Comparison of ENCODE assay signal across 17 cellular contexts in the genomic region with DNA sequence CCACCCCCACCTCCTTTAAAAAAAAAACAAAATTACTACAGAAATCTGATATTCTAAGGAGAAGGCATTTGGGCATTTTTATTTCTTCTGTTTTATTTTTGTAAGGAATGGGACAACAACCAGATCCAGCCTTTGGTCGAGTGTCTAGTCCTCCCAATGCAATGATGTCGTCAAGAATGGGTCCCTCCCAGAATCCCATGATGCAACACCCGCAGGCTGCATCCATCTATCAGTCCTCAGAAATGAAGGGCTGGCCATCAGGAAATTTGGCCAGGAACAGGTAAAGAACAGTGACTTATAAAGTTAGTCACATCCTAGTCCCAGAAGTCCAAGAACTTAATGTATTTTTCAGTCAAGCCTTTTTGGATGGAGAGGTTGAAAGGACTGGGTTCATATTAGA.
DNase-seq lines count a peak whose midpoint lies in the region; ATAC-seq, FAIRE-seq and TF ChIP-seq lines count a peak whose summit lies in the region.
"Had no signal": no experiment of that assay in that cellular context is flagged by ENCODE, and none has a peak within 500 bp of the region (broad histone marks: within the 10 kb centered on the region; RNA-seq: fewer than 3 reads in every experiment).

No MANE protein-coding gene starts in this region.

- H3K27ac Mint-ChIP-seq in activated CD4-positive, alpha-beta T cell treated with anti-CD3 and anti-CD28 coated beads for 36 hours, result peak overlapping the region; percentile 55
- H3K27ac Mint-ChIP-seq in activated CD4-positive, alpha-beta T cell treated with anti-CD3 and anti-CD28 coated beads, Interleukin-2, amount 10 ng/mL, durations not matched to agents 7 days and 5 days, result no peak overlapping the region
- H3K27ac Mint-ChIP-seq in endothelial cell (ENCODE audit: unreplicated experiment), result no peak overlapping the region

- no peak for TF ChIP-seq RAD21 in HepG2 (CRISPR knock-in tag; IDR thresholded peaks at IDR 0.05)

- BruUV-seq in HepG2 (replicated peaks; lab: Mats Ljungman, UMichigan), result no TSS peak

- no peak overlapping the region for H3K4me3 Mint-ChIP-seq in activated CD4-positive, alpha-beta T cell treated with anti-CD3 and anti-CD28 coated beads for 36 hours
- H3K4me3 Mint-ChIP-seq in activated CD4-positive, alpha-beta T cell treated with anti-CD3 and anti-CD28 coated beads, Interleukin-2, amount 10 ng/mL, durations not matched to agents 7 days and 5 days, result no peak overlapping the region
- H3K4me3 Mint-ChIP-seq in endothelial cell (ENCODE audit: unreplicated experiment), result peak overlapping the region; percentile 37
- H3K4me3 Mint-ChIP-seq: CD8-positive, alpha-beta memory T cell; H9 had no signal

- peaks cover 63% of the 10 kb centered on the region for H3K36me3 Mint-ChIP-seq in activated CD4-positive, alpha-beta T cell treated with anti-CD3 and anti-CD28 coated beads for 36 hours (ENCODE audit: low read depth)
- H3K36me3 Mint-ChIP-seq in activated CD4-positive, alpha-beta T cell treated with anti-CD3 and anti-CD28 coated beads, Interleukin-2, amount 10 ng/mL, durations not matched to agents 7 days and 5 days (ENCODE audit: low read depth), result peaks cover 52% of the 10 kb centered on the region
- H3K36me3 Mint-ChIP-seq in endothelial cell (ENCODE audit: low read depth, unreplicated experiment), result peaks cover 35% of the 10 kb centered on the region

- no peaks in the 10 kb centered on the region for H3K9me3 Mint-ChIP-seq in activated CD4-positive, alpha-beta T cell treated with anti-CD3 and anti-CD28 coated beads for 36 hours (ENCODE audit: low read depth)
- H3K9me3 Mint-ChIP-seq in activated CD4-positive, alpha-beta T cell treated with anti-CD3 and anti-CD28 coated beads, Interleukin-2, amount 10 ng/mL, durations not matched to agents 7 days and 5 days, result no peaks in the 10 kb centered on the region
- H3K9me3 Mint-ChIP-seq in endothelial cell (ENCODE audit: unreplicated experiment), result no peaks in the 10 kb centered on the region
- H3K9me3 Mint-ChIP-seq: CD8-positive, alpha-beta memory T cell; H9 had no signal

- no peaks in the 10 kb centered on the region for H3K27me3 Mint-ChIP-seq in activated CD4-positive, alpha-beta T cell treated with anti-CD3 and anti-CD28 coated beads for 36 hours
- no peaks in the 10 kb centered on the region for H3K27me3 Mint-ChIP-seq in activated CD4-positive, alpha-beta T cell treated with anti-CD3 and anti-CD28 coated beads, Interleukin-2, amount 10 ng/mL, durations not matched to agents 7 days and 5 days
- peaks cover 3% of the 10 kb centered on the region for H3K27me3 Mint-ChIP-seq in endothelial cell (ENCODE audit: unreplicated experiment)
- H3K27me3 Mint-ChIP-seq: CD8-positive, alpha-beta memory T cell had no signal

- H3K79me2 ChIP-seq in HepG2 (ENCODE audit: insufficient read depth, low read length), result no peaks in the 10 kb centered on the region

- no peaks in the 10 kb centered on the region for H3K4me1 Mint-ChIP-seq in activated CD4-positive, alpha-beta T cell treated with anti-CD3 and anti-CD28 coated beads for 36 hours
- H3K4me1 Mint-ChIP-seq in activated CD4-positive, alpha-beta T cell treated with anti-CD3 and anti-CD28 coated beads, Interleukin-2, amount 10 ng/mL, durations not matched to agents 7 days and 5 days, result no peaks in the 10 kb centered on the region
- H3K4me1 Mint-ChIP-seq in endothelial cell (ENCODE audit: unreplicated experiment), result peaks cover 23% of the 10 kb centered on the region
- H3K4me1 Mint-ChIP-seq: CD8-positive, alpha-beta memory T cell had no signal

- H3K4me2 ChIP-seq in HepG2 (ENCODE audit: low read depth, low read length), result no peak overlapping the region
- H3K4me2 ChIP-seq: BLaER1 had no signal

- H3K36me3 ChIP-seq in HepG2 (replicated peaks in 1 of 2; ENCODE audit: control insufficient read depth in 1 of 2, insufficient read depth in 2 of 2, low read length in 2 of 2) (peaks cover 30 to 85% of the 10 kb centered on the region in 2 experiments), right lobe of liver (peaks cover 0 to 60% (median 24%) of the 10 kb centered on the region in 4 donors)

- H3K27me3 ChIP-seq in HepG2 (ENCODE audit: control insufficient read depth in 1 of 2, insufficient read depth in 2 of 2, low read length in 2 of 2) (no peaks in the 10 kb centered on the region), right lobe of liver (no peaks in the 10 kb centered on the region)
- H3K27me3 ChIP-seq: BLaER1 had no signal

- no peak overlapping the region for H2AFZ ChIP-seq in HepG2 (ENCODE audit: low read length)
- H2AFZ ChIP-seq: GM23248 had no signal

- no peak for DNase-seq in activated CD4-positive, alpha-beta T cell treated with anti-CD3 and anti-CD28 coated beads for 36 hours
- DNase-seq in activated CD4-positive, alpha-beta T cell treated with anti-CD3 and anti-CD28 coated beads, Interleukin-2, amount 10 ng/mL, durations not matched to agents 7 days and 5 days, result no peak
- no peak for DNase-seq in HepG2 (ENCODE audit: low spot score)
- DNase-seq in right lobe of liver, result no peak
- no peak for DNase-seq in endothelial cell (ENCODE audit: low spot score)
- DNase-seq in middle frontal gyrus (ENCODE audit: extremely low spot score, low spot score), result no peak
- DNase-seq in GM10248 (ENCODE audit: extremely low spot score), result no peak
- DNase-seq: AML-193; Caco-2; CD8-positive, alpha-beta memory T cell; DND-41; GDM1; GM23248; H9 had no signal

- H3K9me3 ChIP-seq in HepG2 (ENCODE audit: low read length) (no peaks in the 10 kb centered on the region), right lobe of liver (no peaks in the 10 kb centered on the region)
- H3K9me3 ChIP-seq: BLaER1, Caco-2 had no signal

- H3K4me1 ChIP-seq in HepG2 (ENCODE audit: insufficient read depth, low read length) (no peaks in the 10 kb centered on the region), right lobe of liver (no peaks in the 10 kb centered on the region)
- H3K4me1 ChIP-seq: BLaER1, Caco-2 had no signal

- TF ChIP-seq CTCF in HepG2 (CRISPR knock-in tag; IDR thresholded peaks at IDR 0.05), result no peak
- no peak for TF ChIP-seq CTCF in right lobe of liver (IDR thresholded peaks at IDR 0.05)
- no peak for TF ChIP-seq CTCF in endothelial cell (IDR thresholded peaks at IDR 0.05; ENCODE audit: unreplicated experiment)
- TF ChIP-seq CTCF in subcutaneous adipose tissue (IDR thresholded peaks at IDR 0.05; ENCODE audit: low read depth), result peak; percentile 54
- no peak for TF ChIP-seq CTCF in GM10248 (IDR thresholded peaks at IDR 0.05; ENCODE audit: control extremely low read depth, extremely low read depth, low read depth, missing control alignments)

- ATAC-seq in activated CD4-positive, alpha-beta T cell treated with anti-CD3 and anti-CD28 coated beads for 36 hours, result no peak
- ATAC-seq in HepG2 (no peak), right lobe of liver (no peak)

- H4K20me1 ChIP-seq in HepG2 (ENCODE audit: insufficient read depth, low read length), result no peaks in the 10 kb centered on the region
- H4K20me1 ChIP-seq: BLaER1 had no signal

- H3K4me3 ChIP-seq in HepG2 (replicated peaks in 1 of 3; ENCODE audit: insufficient read depth in 1 of 3, low read depth in 2 of 3, low read length in 3 of 3), result no peak overlapping the region
- no peak overlapping the region for H3K4me3 ChIP-seq in right lobe of liver
- H3K4me3 ChIP-seq: BLaER1, GM23248 had no signal

- intact Hi-C loops in activated CD4-positive, alpha-beta T cell treated with anti-CD3 and anti-CD28 coated beads for 36 hours (cut with DNase I, micrococcal nuclease), result no loop called here
- intact Hi-C loops in HepG2 (cut with micrococcal nuclease; ENCODE audit: unreplicated experiment) (no loop called here), right lobe of liver (cut with DNase I) (no loop called here)

- POLR2A ChIA-PET in activated CD4-positive, alpha-beta T cell treated with anti-CD3 and anti-CD28 coated beads for 36 hours (lab: Charles Lee), result no interaction called here
- POLR2A ChIA-PET in activated CD4-positive, alpha-beta T cell treated with anti-CD3 and anti-CD28 coated beads, Interleukin-2, amount 10 ng/mL, durations not matched to agents 7 days and 5 days (lab: Charles Lee), result no interaction called here
- POLR2A ChIA-PET in HepG2 (lab: Yijun Ruan, JAX) (no interaction called here), GM10248 (lab: Yijun Ruan, JAX) (no interaction called here)

- TF ChIP-seq EP300 in HepG2 (IDR thresholded peaks at IDR 0.05; ENCODE audit: low read depth in 2 of 2, low read length in 2 of 2), result no peak
- TF ChIP-seq EP300 in HepG2 (CRISPR knock-in tag; IDR thresholded peaks at IDR 0.05; ENCODE audit: borderline replicate concordance), result no peak

- TF ChIP-seq POLR2A in HepG2 (IDR thresholded peaks at IDR 0.05; ENCODE audit: insufficient read depth in 1 of 2, low read depth in 2 of 2, low read length in 2 of 2) (no peak), right lobe of liver (IDR thresholded peaks at IDR 0.05) (no peak)

- FAIRE-seq in HepG2 (lab: Jason Lieb, UNC), result no peak

- in situ Hi-C loops in HepG2 (cut with HindIII; ENCODE audit: extremely low pct_ligation_motif_present, low pct_unique_long_range_greater_than_20kb), result no loop called here

- H3K27ac ChIP-seq in HepG2 (ENCODE audit: extremely low read length, insufficient read depth, low read length), result no peak overlapping the region
- no peak overlapping the region for H3K27ac ChIP-seq in right lobe of liver
- H3K27ac ChIP-seq: 22Rv1, BLaER1, GM23248 had no signal

- CTCF ChIA-PET in activated CD4-positive, alpha-beta T cell treated with anti-CD3 and anti-CD28 coated beads for 36 hours (lab: Charles Lee), result interaction anchor here (1.4 kb wide), 1 partner anchor 11 kb away, joined by 3 read pairs; no protein-coding TSS in a partner anchor
- CTCF ChIA-PET in activated CD4-positive, alpha-beta T cell treated with anti-CD3 and anti-CD28 coated beads, Interleukin-2, amount 10 ng/mL, durations not matched to agents 7 days and 5 days (lab: Charles Lee), result interaction anchor here (0.9 to 1.9 kb wide), 2 partner anchors 11 to 12 kb away, joined by 3 to 7 read pairs; no protein-coding TSS in a partner anchor
- CTCF ChIA-PET in HepG2 (lab: Yijun Ruan, JAX; ENCODE audit: low intra/inter-chr PET ratio, low total read pairs), result no interaction called here
- CTCF ChIA-PET in GM10248 (lab: Yijun Ruan, JAX), result interaction anchor here (0.7 kb wide), 1 partner anchor 12 kb away, joined by 3 read pairs; no protein-coding TSS in a partner anchor

- no peak overlapping the region for H3K9ac ChIP-seq in HepG2 (ENCODE audit: insufficient read depth, low read depth, low read length)
- H3K9ac ChIP-seq: BLaER1, GM23248 had no signal

- WGBS in HepG2 (ENCODE audit: low lambda C conversion rate), result 94% methylated on average over 3 of the region's 3 CpGs
- 83% methylated on average over 3 of the region's 3 CpGs for WGBS in right lobe of liver (ENCODE audit: insufficient coverage, low coverage, low lambda C conversion rate, missing lambda C conversion rate)
